12 cellular contexts compared by ENCODE assay signal in the genomic region with DNA sequence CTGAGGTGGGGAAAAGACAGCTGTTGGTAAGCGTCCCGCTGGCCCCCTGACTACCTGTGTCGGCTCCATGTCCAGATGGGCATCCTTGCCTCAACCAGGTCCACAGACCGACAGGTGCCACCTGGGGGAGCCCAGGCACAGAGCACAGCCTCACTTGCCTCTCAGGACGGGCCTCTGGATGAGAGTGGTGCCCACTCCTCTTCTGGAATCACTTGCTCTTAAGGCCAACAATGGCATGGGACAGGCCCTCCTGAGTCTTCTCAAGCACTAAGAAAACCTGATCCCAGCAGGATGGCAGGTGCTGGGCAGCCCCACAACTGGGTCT. TPM values are rescaled to one million over a fixed set of nuclear protein-coding genes. Genes with fewer than 3 reads are reported as not detected.
DNase-seq lines count a peak whose midpoint lies in the region; ATAC-seq and TF ChIP-seq lines count a peak whose summit lies in the region.
"Had no signal": no experiment of that assay in that cellular context is flagged by ENCODE, and none has a peak within 500 bp of the region (broad histone marks: within the 10 kb centered on the region; RNA-seq: fewer than 3 reads in every experiment).

No MANE protein-coding gene starts in this region.

- TF ChIP-seq POLR2A in heart left ventricle (IDR thresholded peaks at IDR 0.05) (no peak), uterus (IDR thresholded peaks at IDR 0.05) (no peak)

- H3K4me1 ChIP-seq in heart left ventricle (peaks cover 31 to 65% (median 52%) of the 10 kb centered on the region in 12 donors), muscle layer of duodenum (ENCODE audit: control insufficient read depth in 1 of 2, insufficient read depth in 2 of 2, low read length in 2 of 2) (peaks cover 29 to 81% of the 10 kb centered on the region in 2 donors), uterus (peaks cover 13 to 52% of the 10 kb centered on the region in 2 donors)

- no peaks in the 10 kb centered on the region for H3K9me3 Mint-ChIP-seq in chondrocyte (ENCODE audit: low read depth)
- H3K9me3 Mint-ChIP-seq: T-helper 2 cell treated with Interferon-gamma antibody and Interleukin-4, amounts not matched to agents 5 μg/mL and 100 μg/mL, for 36 hours had no signal

- peaks cover 7 to 89% (median 77%) of the 10 kb centered on the region in 9 donors for H3K36me3 ChIP-seq in heart left ventricle
- peaks cover 73 to 74% of the 10 kb centered on the region in 2 donors for H3K36me3 ChIP-seq in muscle layer of duodenum (ENCODE audit: control insufficient read depth in 1 of 2, insufficient read depth in 2 of 2, low read length in 2 of 2)
- no peaks in the 10 kb centered on the region for H3K36me3 ChIP-seq in uterus

- no peak overlapping the region for H3K4me3 Mint-ChIP-seq in chondrocyte (ENCODE audit: unreplicated experiment)
- H3K4me3 Mint-ChIP-seq: T-helper 2 cell treated with Interferon-gamma antibody and Interleukin-4, amounts not matched to agents 5 μg/mL and 100 μg/mL, for 36 hours had no signal

- peaks cover 55% of the 10 kb centered on the region for H3K4me1 Mint-ChIP-seq in chondrocyte (ENCODE audit: low read depth)

- 83 to 97% (median 90%) methylated on average over 2 to 5 of the region's 5 CpGs for WGBS in heart left ventricle, 4 donors

- no peaks in the 10 kb centered on the region for H3K9me3 ChIP-seq in heart left ventricle
- H3K9me3 ChIP-seq in muscle layer of duodenum (ENCODE audit: control insufficient read depth in 1 of 2, low read length in 2 of 2): no peaks in the 10 kb centered on the region
- H3K9me3 ChIP-seq in uterus: no peaks in the 10 kb centered on the region

- H3K27me3 ChIP-seq in heart left ventricle (no peaks in the 10 kb centered on the region), muscle layer of duodenum (ENCODE audit: low read depth, low read length) (no peaks in the 10 kb centered on the region), uterus (no peaks in the 10 kb centered on the region)

- H3K4me3 ChIP-seq in heart left ventricle (no peak overlapping the region), muscle layer of duodenum (ENCODE audit: low read depth in 1 of 2, low read length in 2 of 2) (no peak overlapping the region), uterus (no peak overlapping the region)

- H3K27ac Mint-ChIP-seq in chondrocyte (ENCODE audit: unreplicated experiment): peak overlapping the region; percentile 86

- DNase-seq in heart left ventricle (peak in 1 of 5 donors; percentile 56), Right ventricle myocardium superior (no peak), chondrocyte (ENCODE audit: low spot score) (no peak), uterus (no peak), omental fat pad (ENCODE audit: low spot score) (no peak), globus pallidus (ENCODE audit: low spot score) (no peak), T1000 (lab: John Stamatoyannopoulos, UW) (no peak)
- DNase-seq: activated CD8-positive, alpha-beta memory T cell treated with anti-CD3 and anti-CD28 coated beads, Interleukin-2, amount 50 U/mL, for 48 hours; NCI-H187 treated with DMSO at 0.1 percent for 48 hours; stimulated activated CD4-positive, alpha-beta T cell treated with anti-CD3 and anti-CD28 coated beads, Interleukin-2, amount 100 ng/mL, for 48 hours had no signal

- TF ChIP-seq CTCF in heart left ventricle (IDR thresholded peaks at IDR 0.05): no peak
- no peak for TF ChIP-seq CTCF in chondrocyte (IDR thresholded peaks at IDR 0.05)
- no peak for TF ChIP-seq CTCF in uterus (IDR thresholded peaks at IDR 0.05)
- no peak for TF ChIP-seq CTCF in omental fat pad (IDR thresholded peaks at IDR 0.05)

- intact Hi-C loops in heart left ventricle (cut with DNase I) (loop anchor here in 1 of 10 donors (10.0 kb wide), 1 partner anchor 49 kb away; no protein-coding TSS in a partner anchor), Right ventricle myocardium superior (cut with DNase I) (no loop called here), uterus (cut with DNase I; ENCODE audit: low total_unique reads) (no loop called here)

- H3K36me3 Mint-ChIP-seq in chondrocyte (ENCODE audit: low read depth): peaks cover 32% of the 10 kb centered on the region

- H3K27ac ChIP-seq in heart left ventricle (peak overlapping the region in 9 of 12 donors; percentile 34 to 86 (median 73)), muscle layer of duodenum (ENCODE audit: low read length) (peak overlapping the region; percentile 56), uterus (peak overlapping the region; percentile 72 to 73)

- H3K27me3 Mint-ChIP-seq in chondrocyte (ENCODE audit: low read depth): no peaks in the 10 kb centered on the region

- no peak for ATAC-seq in heart left ventricle
- ATAC-seq in Right ventricle myocardium superior (ENCODE audit: poor library complexity): no peak
- ATAC-seq in omental fat pad (ENCODE audit: low FRiP score): no peak

RNA-seq across cellular contexts. Expression of a gene that starts 17.2 kb away (rescaled TPM):
- total RNA-seq in heart left ventricle (10 to 100 TPM in 5 of 9 donors, 1 to 10 TPM in 4; 6.5 to 56.0 (median 12.9) TPM), Right ventricle myocardium superior (10.0 TPM), chondrocyte (53.3 to 206 TPM (median 189 TPM) in 3 replicates), uterus (10 to 100 TPM in 2 of 4 donors, 1 to 10 TPM in 2; 1.5 to 28.6 (median 12.2) TPM), omental fat pad (10 to 100 TPM; 25.1 to 68.0 (median 27.5) TPM)
- polyA plus RNA-seq in heart left ventricle: 10 to 100 TPM in 1 of 2 donors, 1 to 10 TPM in 1; 8.3 to 33.9 TPM

RNA-seq across cellular contexts. Expression of a gene that starts 27.5 kb away (rescaled TPM):
- 10 to 100 TPM; 38.4 to 83.9 (median 66.1) TPM for total RNA-seq in heart left ventricle
- polyA plus RNA-seq in heart left ventricle: 10 to 100 TPM; 47.5 to 88.1 TPM
- 54.4 TPM for total RNA-seq in Right ventricle myocardium superior
- total RNA-seq in chondrocyte: 93.0 to 94.5 TPM (median 93.9 TPM) in 3 replicates
- total RNA-seq in uterus: 100 to 1,000 TPM in 1 of 4 donors, 10 to 100 TPM in 3; 16.5 to 173 (median 44.6) TPM
- 100 to 1,000 TPM in 2 of 4 donors, 10 to 100 TPM in 2; 54.7 to 117 (median 98.4) TPM for total RNA-seq in omental fat pad

RNA-seq across cellular contexts. Expression of a gene that starts 33.4 kb away (rescaled TPM):
- total RNA-seq in heart left ventricle: 10 to 100 TPM in 5 of 9 donors, 1 to 10 TPM in 4; 4.3 to 17.6 (median 10.7) TPM
- polyA plus RNA-seq in heart left ventricle: 1 to 10 TPM; 8.7 to 9.5 TPM
- total RNA-seq in Right ventricle myocardium superior: 8.6 TPM
- 23.5 to 39.8 TPM (median 24.1 TPM) in 3 replicates for total RNA-seq in chondrocyte
- total RNA-seq in uterus: 10 to 100 TPM in 2 of 4 donors, 1 to 10 TPM in 2; 4.4 to 88.2 (median 17.6) TPM
- 10 to 100 TPM; 14.8 to 32.0 (median 21.9) TPM for total RNA-seq in omental fat pad
